1 cellular context compared by ENCODE assay signal in the genomic region with DNA sequence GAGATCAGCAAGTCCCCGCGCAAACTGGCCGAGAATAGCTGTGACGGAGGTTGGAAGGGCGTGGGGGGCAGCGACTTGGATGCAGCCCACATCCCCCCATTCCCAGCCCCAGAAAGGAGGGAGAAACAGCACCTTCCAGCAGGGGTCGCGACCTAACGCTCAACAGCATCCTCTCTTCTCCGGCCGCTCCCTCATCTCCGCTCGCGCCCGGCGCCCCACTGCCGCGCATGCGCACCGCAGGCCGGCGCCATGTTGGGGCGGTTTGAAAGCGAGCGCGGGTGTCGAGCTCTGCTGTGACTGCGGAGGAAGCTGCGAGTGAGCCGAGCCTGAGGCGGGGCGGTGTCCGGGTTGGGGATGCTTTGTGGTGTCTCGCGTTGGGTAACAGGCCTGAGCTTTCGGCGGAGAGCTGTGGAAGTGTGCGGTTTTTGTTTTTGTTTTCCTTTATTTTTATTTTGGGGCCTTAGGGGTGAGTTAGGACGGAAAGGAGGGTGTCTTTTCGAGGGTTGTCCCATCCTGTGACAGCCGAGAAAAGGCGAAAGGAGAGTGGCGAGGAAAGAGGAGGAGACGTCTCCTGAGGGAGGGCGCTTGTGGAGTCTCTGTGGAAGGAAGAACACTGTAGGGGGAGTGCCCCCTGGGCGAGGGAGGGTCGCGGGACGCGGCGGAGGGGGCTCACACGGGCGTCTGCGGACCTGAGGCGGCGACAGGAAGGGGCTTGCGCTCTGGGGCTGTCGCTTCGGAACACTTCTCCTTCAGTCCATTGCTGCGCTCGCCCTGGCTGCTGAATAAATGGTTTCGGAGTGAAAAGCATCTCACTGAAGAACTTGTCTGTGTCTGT.
A peak's percentile ranks its signal among the peaks of the same experiment; 100 is the strongest.
TF ChIP-seq lines count a peak whose summit lies in the region.

A gene (plus strand): TSS at position 247 of the 835 bp plus-strand sequence. CDS start 2,667 bp downstream, outside the sequence.
A gene with protein sequence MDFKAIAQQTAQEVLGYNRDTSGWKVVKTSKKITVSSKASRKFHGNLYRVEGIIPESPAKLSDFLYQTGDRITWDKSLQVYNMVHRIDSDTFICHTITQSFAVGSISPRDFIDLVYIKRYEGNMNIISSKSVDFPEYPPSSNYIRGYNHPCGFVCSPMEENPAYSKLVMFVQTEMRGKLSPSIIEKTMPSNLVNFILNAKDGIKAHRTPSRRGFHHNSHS (minus strand): TSS at position 199 of the 835 bp plus-strand sequence. CDS start 3,285 bp downstream, outside the sequence.

TF ChIP-seq in K562, 482 proteins besides CTCF, POLR2A, EP300 and RAD21 (continued from another document and continues in another):
- TF ChIP-seq, protein P1, sequence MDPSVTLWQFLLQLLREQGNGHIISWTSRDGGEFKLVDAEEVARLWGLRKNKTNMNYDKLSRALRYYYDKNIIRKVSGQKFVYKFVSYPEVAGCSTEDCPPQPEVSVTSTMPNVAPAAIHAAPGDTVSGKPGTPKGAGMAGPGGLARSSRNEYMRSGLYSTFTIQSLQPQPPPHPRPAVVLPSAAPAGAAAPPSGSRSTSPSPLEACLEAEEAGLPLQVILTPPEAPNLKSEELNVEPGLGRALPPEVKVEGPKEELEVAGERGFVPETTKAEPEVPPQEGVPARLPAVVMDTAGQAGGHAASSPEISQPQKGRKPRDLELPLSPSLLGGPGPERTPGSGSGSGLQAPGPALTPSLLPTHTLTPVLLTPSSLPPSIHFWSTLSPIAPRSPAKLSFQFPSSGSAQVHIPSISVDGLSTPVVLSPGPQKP (CRISPR knock-in tag; IDR thresholded peaks at IDR 0.05), result no peak
- TF ChIP-seq RBFOX2 (IDR thresholded peaks at IDR 0.05; ENCODE audit: low read depth, low read length), result peak; percentile 95
- TF ChIP-seq, protein P2, sequence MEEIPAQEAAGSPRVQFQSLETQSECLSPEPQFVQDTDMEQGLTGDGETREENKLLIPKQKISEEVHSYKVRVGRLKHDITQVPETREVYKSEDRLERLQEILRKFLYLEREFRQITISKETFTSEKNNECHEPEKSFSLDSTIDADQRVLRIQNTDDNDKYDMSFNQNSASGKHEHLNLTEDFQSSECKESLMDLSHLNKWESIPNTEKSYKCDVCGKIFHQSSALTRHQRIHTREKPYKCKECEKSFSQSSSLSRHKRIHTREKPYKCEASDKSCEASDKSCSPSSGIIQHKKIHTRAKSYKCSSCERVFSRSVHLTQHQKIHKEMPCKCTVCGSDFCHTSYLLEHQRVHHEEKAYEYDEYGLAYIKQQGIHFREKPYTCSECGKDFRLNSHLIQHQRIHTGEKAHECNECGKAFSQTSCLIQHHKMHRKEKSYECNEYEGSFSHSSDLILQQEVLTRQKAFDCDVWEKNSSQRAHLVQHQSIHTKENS (CRISPR knock-in tag; IDR thresholded peaks at IDR 0.05), result no peak
- no peak for TF ChIP-seq BRD9 (IDR thresholded peaks at IDR 0.05; ENCODE audit: low read depth, partially characterized antibody)
- peak; percentile 13; the same call in 1 of the 2 replicates for TF ChIP-seq TOE1 (IDR thresholded peaks at IDR 0.05; ENCODE audit: borderline replicate concordance)
- no peak for TF ChIP-seq TOE1 (CRISPR knock-in tag; IDR thresholded peaks at IDR 0.05; ENCODE audit: borderline replicate concordance, low read depth)
- no peak for TF ChIP-seq ZNF143 (CRISPR knock-in tag; IDR thresholded peaks at IDR 0.05)
- TF ChIP-seq HEY1 (CRISPR knock-in tag; IDR thresholded peaks at IDR 0.05; ENCODE audit: borderline replicate concordance), result no peak
- no peak for TF ChIP-seq PHF20 (IDR thresholded peaks at IDR 0.05; ENCODE audit: partially characterized antibody)
- TF ChIP-seq, protein P3, sequence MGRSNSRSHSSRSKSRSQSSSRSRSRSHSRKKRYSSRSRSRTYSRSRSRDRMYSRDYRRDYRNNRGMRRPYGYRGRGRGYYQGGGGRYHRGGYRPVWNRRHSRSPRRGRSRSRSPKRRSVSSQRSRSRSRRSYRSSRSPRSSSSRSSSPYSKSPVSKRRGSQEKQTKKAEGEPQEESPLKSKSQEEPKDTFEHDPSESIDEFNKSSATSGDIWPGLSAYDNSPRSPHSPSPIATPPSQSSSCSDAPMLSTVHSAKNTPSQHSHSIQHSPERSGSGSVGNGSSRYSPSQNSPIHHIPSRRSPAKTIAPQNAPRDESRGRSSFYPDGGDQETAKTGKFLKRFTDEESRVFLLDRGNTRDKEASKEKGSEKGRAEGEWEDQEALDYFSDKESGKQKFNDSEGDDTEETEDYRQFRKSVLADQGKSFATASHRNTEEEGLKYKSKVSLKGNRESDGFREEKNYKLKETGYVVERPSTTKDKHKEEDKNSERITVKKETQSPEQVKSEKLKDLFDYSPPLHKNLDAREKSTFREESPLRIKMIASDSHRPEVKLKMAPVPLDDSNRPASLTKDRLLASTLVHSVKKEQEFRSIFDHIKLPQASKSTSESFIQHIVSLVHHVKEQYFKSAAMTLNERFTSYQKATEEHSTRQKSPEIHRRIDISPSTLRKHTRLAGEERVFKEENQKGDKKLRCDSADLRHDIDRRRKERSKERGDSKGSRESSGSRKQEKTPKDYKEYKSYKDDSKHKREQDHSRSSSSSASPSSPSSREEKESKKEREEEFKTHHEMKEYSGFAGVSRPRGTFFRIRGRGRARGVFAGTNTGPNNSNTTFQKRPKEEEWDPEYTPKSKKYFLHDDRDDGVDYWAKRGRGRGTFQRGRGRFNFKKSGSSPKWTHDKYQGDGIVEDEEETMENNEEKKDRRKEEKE (IDR thresholded peaks at IDR 0.05; ENCODE audit: borderline replicate concordance in 1 of 2, control insufficient read depth in 1 of 2, low read depth in 2 of 2, low read length in 1 of 2), result no peak
- TF ChIP-seq NR2C2 (CRISPR knock-in tag; IDR thresholded peaks at IDR 0.05), result no peak
- TF ChIP-seq NR2C2 (tag; IDR thresholded peaks at IDR 0.05), result peak; percentile 32; the same call in 1 of the 2 replicates
- TF ChIP-seq GABPA (tag; conservative IDR thresholded peaks at IDR 0.05; ENCODE audit: low read depth), result no peak
- TF ChIP-seq ZNF561 (CRISPR knock-in tag; conservative IDR thresholded peaks at IDR 0.05), result no peak
- no peak for TF ChIP-seq RFX5 (IDR thresholded peaks at IDR 0.05; ENCODE audit: low read depth, low read length)
- TF ChIP-seq, protein P4, sequence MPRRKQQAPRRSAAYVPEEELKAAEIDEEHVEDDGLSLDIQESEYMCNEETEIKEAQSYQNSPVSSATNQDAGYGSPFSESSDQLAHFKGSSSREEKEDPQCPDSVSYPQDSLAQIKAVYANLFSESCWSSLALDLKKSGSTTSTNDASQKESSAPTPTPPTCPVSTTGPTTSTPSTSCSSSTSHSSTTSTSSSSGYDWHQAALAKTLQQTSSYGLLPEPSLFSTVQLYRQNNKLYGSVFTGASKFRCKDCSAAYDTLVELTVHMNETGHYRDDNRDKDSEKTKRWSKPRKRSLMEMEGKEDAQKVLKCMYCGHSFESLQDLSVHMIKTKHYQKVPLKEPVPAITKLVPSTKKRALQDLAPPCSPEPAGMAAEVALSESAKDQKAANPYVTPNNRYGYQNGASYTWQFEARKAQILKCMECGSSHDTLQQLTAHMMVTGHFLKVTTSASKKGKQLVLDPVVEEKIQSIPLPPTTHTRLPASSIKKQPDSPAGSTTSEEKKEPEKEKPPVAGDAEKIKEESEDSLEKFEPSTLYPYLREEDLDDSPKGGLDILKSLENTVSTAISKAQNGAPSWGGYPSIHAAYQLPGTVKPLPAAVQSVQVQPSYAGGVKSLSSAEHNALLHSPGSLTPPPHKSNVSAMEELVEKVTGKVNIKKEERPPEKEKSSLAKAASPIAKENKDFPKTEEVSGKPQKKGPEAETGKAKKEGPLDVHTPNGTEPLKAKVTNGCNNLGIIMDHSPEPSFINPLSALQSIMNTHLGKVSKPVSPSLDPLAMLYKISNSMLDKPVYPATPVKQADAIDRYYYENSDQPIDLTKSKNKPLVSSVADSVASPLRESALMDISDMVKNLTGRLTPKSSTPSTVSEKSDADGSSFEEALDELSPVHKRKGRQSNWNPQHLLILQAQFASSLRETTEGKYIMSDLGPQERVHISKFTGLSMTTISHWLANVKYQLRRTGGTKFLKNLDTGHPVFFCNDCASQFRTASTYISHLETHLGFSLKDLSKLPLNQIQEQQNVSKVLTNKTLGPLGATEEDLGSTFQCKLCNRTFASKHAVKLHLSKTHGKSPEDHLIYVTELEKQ (CRISPR knock-in tag; IDR thresholded peaks at IDR 0.05), result no peak
- no peak for TF ChIP-seq FOXA1 (IDR thresholded peaks at IDR 0.05; ENCODE audit: borderline replicate concordance)
- TF ChIP-seq NCOA6 (IDR thresholded peaks at IDR 0.05), result no peak
- no peak for TF ChIP-seq SP2 (IDR thresholded peaks at IDR 0.05; ENCODE audit: extremely low read depth, low read depth, low read length, poor library complexity, severe bottlenecking)
- TF ChIP-seq ATF7 (IDR thresholded peaks at IDR 0.05), result 0 out of 2 replicates have a peak, but pooled peaks have one; percentile 36
- TF ChIP-seq, protein P5, sequence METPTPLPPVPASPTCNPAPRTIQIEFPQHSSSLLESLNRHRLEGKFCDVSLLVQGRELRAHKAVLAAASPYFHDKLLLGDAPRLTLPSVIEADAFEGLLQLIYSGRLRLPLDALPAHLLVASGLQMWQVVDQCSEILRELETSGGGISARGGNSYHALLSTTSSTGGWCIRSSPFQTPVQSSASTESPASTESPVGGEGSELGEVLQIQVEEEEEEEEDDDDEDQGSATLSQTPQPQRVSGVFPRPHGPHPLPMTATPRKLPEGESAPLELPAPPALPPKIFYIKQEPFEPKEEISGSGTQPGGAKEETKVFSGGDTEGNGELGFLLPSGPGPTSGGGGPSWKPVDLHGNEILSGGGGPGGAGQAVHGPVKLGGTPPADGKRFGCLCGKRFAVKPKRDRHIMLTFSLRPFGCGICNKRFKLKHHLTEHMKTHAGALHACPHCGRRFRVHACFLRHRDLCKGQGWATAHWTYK (CRISPR knock-in tag; IDR thresholded peaks at IDR 0.05), result no peak
- TF ChIP-seq, protein P6, sequence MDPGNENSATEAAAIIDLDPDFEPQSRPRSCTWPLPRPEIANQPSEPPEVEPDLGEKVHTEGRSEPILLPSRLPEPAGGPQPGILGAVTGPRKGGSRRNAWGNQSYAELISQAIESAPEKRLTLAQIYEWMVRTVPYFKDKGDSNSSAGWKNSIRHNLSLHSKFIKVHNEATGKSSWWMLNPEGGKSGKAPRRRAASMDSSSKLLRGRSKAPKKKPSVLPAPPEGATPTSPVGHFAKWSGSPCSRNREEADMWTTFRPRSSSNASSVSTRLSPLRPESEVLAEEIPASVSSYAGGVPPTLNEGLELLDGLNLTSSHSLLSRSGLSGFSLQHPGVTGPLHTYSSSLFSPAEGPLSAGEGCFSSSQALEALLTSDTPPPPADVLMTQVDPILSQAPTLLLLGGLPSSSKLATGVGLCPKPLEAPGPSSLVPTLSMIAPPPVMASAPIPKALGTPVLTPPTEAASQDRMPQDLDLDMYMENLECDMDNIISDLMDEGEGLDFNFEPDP (CRISPR knock-in tag; IDR thresholded peaks at IDR 0.05), result no peak
- TF ChIP-seq PTBP1 (IDR thresholded peaks at IDR 0.05; ENCODE audit: low read depth, low read length), result no peak
- 0 out of 2 replicates have a peak, but pooled peaks have one; percentile 48 for TF ChIP-seq SNIP1 (IDR thresholded peaks at IDR 0.05; ENCODE audit: low read depth)
- TF ChIP-seq, protein P7, sequence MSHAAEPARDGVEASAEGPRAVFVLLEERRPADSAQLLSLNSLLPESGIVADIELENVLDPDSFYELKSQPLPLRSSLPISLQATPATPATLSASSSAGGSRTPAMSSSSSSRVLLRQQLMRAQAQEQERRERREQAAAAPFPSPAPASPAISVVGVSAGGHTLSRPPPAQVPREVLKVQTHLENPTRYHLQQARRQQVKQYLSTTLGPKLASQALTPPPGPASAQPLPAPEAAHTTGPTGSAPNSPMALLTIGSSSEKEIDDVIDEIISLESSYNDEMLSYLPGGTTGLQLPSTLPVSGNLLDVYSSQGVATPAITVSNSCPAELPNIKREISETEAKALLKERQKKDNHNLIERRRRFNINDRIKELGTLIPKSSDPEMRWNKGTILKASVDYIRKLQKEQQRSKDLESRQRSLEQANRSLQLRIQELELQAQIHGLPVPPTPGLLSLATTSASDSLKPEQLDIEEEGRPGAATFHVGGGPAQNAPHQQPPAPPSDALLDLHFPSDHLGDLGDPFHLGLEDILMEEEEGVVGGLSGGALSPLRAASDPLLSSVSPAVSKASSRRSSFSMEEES (CRISPR knock-in tag; IDR thresholded peaks at IDR 0.05), result no peak
- TF ChIP-seq, protein P8, sequence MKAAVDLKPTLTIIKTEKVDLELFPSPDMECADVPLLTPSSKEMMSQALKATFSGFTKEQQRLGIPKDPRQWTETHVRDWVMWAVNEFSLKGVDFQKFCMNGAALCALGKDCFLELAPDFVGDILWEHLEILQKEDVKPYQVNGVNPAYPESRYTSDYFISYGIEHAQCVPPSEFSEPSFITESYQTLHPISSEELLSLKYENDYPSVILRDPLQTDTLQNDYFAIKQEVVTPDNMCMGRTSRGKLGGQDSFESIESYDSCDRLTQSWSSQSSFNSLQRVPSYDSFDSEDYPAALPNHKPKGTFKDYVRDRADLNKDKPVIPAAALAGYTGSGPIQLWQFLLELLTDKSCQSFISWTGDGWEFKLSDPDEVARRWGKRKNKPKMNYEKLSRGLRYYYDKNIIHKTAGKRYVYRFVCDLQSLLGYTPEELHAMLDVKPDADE (conservative IDR thresholded peaks at IDR 0.05; ENCODE audit: control insufficient read depth, low read depth, low read length), result no peak
- TF ChIP-seq ZNF3 (CRISPR knock-in tag; IDR thresholded peaks at IDR 0.05), result no peak
- TF ChIP-seq L3MBTL2 (IDR thresholded peaks at IDR 0.05), result 0 out of 2 replicates have a peak, but pooled peaks have one; percentile 35
- TF ChIP-seq, protein P9, sequence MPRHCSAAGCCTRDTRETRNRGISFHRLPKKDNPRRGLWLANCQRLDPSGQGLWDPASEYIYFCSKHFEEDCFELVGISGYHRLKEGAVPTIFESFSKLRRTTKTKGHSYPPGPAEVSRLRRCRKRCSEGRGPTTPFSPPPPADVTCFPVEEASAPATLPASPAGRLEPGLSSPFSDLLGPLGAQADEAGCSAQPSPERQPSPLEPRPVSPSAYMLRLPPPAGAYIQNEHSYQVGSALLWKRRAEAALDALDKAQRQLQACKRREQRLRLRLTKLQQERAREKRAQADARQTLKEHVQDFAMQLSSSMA (CRISPR knock-in tag; IDR thresholded peaks at IDR 0.05), result no peak
- TF ChIP-seq FOXP1 (CRISPR knock-in tag; IDR thresholded peaks at IDR 0.05), result no peak
- TF ChIP-seq, protein P10, sequence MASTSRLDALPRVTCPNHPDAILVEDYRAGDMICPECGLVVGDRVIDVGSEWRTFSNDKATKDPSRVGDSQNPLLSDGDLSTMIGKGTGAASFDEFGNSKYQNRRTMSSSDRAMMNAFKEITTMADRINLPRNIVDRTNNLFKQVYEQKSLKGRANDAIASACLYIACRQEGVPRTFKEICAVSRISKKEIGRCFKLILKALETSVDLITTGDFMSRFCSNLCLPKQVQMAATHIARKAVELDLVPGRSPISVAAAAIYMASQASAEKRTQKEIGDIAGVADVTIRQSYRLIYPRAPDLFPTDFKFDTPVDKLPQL (IDR thresholded peaks at IDR 0.05; ENCODE audit: extremely low read depth, insufficient read length), result no peak
- TF ChIP-seq ZNF316 (IDR thresholded peaks at IDR 0.05), result no peak
- TF ChIP-seq PML (IDR thresholded peaks at IDR 0.05; ENCODE audit: low read length), result peak; percentile 26; the same call in 1 of the 2 replicates
- no peak for TF ChIP-seq HSF4 (CRISPR knock-in tag; IDR thresholded peaks at IDR 0.05; ENCODE audit: borderline replicate concordance)
- TF ChIP-seq KDM5B (IDR thresholded peaks at IDR 0.05; ENCODE audit: insufficient replicate concordance, low read depth, low read length), result no peak
- TF ChIP-seq FOXA3 (CRISPR knock-in tag; conservative IDR thresholded peaks at IDR 0.05 in 1 of 2, IDR thresholded peaks at IDR 0.05 in 1 of 2), result no peak
- TF ChIP-seq JUN (IDR thresholded peaks at IDR 0.05; ENCODE audit: borderline replicate concordance, low read depth, low read length), result no peak
- TF ChIP-seq JUN (CRISPR knock-in tag; IDR thresholded peaks at IDR 0.05; ENCODE audit: borderline replicate concordance), result no peak
- peak; percentile 65 for TF ChIP-seq RBBP5 (IDR thresholded peaks at IDR 0.05; ENCODE audit: borderline replicate concordance, insufficient read depth, low read length, poor library complexity, severe bottlenecking)
- TF ChIP-seq NRF1 (conservative IDR thresholded peaks at IDR 0.05 in 1 of 2, IDR thresholded peaks at IDR 0.05 in 1 of 2), result peak; percentile 96 to 97
- no peak for TF ChIP-seq IRF2 (CRISPR knock-in tag; IDR thresholded peaks at IDR 0.05)
